Comparison of ENCODE assay signal across 30 cellular contexts in the genomic region with DNA sequence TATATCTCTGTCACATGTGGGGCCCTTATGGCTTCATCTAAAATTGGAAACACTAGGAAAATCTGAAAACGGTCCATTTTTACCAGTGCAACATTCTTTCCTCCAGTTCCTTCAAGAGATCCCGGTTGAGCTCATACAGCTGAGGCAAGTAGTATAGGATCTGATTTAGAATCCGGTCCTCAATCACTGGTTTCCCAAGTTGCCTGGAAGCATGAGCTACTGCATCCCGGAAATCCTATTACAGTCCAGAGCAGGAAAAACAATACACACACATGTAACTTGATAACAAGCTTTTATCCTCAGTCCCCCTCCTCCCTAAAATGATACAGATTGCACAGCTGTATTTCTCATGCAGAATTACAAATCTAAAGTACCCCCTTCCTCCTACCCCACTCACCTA.
"Had no signal": no experiment of that assay in that cellular context is flagged by ENCODE, and none has a peak within 500 bp of the region (broad histone marks: within the 10 kb centered on the region; RNA-seq: fewer than 3 reads in every experiment).

No MANE protein-coding gene starts in this region.

- DNase-seq: activated CD4-positive, alpha-beta memory T cell treated with anti-CD3 and anti-CD28 coated beads for 36 hours; activated CD4-positive, alpha-beta T cell treated with anti-CD3 and anti-CD28 coated beads for 36 hours; activated CD4-positive, alpha-beta T cell treated with anti-CD3 and anti-CD28 coated beads, Interleukin-2, amount 10 ng/mL, durations not matched to agents 24 days and 14 days; activated CD4-positive, CD25-positive, alpha-beta regulatory T cell; activated CD4-positive, CD25-positive, alpha-beta regulatory T cell treated with anti-CD3 and anti-CD28 coated beads, Interleukin-2, amount 50 U/mL, for 72 hours; activated CD8-positive, alpha-beta memory T cell treated with anti-CD3 and anti-CD28 coated beads, Interleukin-2, amount 10 ng/mL, durations not matched to agents 7 days and 5 days; activated CD8-positive, alpha-beta memory T cell treated with anti-CD3 and anti-CD28 coated beads, Interleukin-2, amount 50 U/mL, for 4 hours; activated CD8-positive, alpha-beta T cell treated with anti-CD3 and anti-CD28 coated beads, Interleukin-2, amount 10 ng/mL, durations not matched to agents 7 days and 5 days; activated effector memory CD4-positive, alpha-beta T cell treated with anti-CD3 and anti-CD28 coated beads, Interleukin-2, amount 50 U/mL, for 16 hours; activated naive CD4-positive, alpha-beta T cell treated with anti-CD3 and anti-CD28 coated beads for 36 hours; activated naive CD8-positive, alpha-beta T cell treated with anti-CD3 and anti-CD28 coated beads for 36 hours; activated naive CD8-positive, alpha-beta T cell treated with anti-CD3 and anti-CD28 coated beads, Interleukin-2, amount 50 U/mL, for 24 hours; activated T-cell treated with anti-CD3 and anti-CD28 coated beads, Interleukin-2, amount 50 U/mL, for 1 hour; activated T-cell treated with anti-CD3 and anti-CD28 coated beads, Interleukin-2, amount 50 U/mL, for 48 hours; adrenal gland; amygdala; aorta; body of pancreas; caudate nucleus; cortex of kidney; effector CD8-positive, alpha-beta T cell; esophagus squamous epithelium; foreskin melanocyte; heart right ventricle; T-helper 2 cell had no signal

- H3K4me1 Mint-ChIP-seq: activated CD4-positive, alpha-beta T cell treated with anti-CD3 and anti-CD28 coated beads for 36 hours; activated CD4-positive, alpha-beta T cell treated with anti-CD3 and anti-CD28 coated beads, Interleukin-2, amount 10 ng/mL, durations not matched to agents 24 days and 14 days; activated CD8-positive, alpha-beta memory T cell treated with anti-CD3 and anti-CD28 coated beads, Interleukin-2, amount 10 ng/mL, durations not matched to agents 7 days and 5 days; activated naive CD4-positive, alpha-beta T cell treated with anti-CD3 and anti-CD28 coated beads, Interleukin-2, amount 50 U/mL, for 24 hours; activated naive CD8-positive, alpha-beta T cell treated with anti-CD3 and anti-CD28 coated beads for 36 hours; activated naive CD8-positive, alpha-beta T cell treated with anti-CD3 and anti-CD28 coated beads, Interleukin-2, amount 50 U/mL, for 24 hours had no signal

- H3K27me3 ChIP-seq: adrenal gland, body of pancreas, esophagus squamous epithelium, gastroesophageal sphincter, heart right ventricle had no signal

- H3K9me3 Mint-ChIP-seq: activated CD4-positive, alpha-beta memory T cell treated with anti-CD3 and anti-CD28 coated beads for 36 hours; activated CD4-positive, alpha-beta T cell treated with anti-CD3 and anti-CD28 coated beads, Interleukin-2, amount 10 ng/mL, durations not matched to agents 24 days and 14 days; activated naive CD4-positive, alpha-beta T cell treated with anti-CD3 and anti-CD28 coated beads for 36 hours; activated naive CD4-positive, alpha-beta T cell treated with anti-CD3 and anti-CD28 coated beads, Interleukin-2, amount 50 U/mL, for 24 hours; activated naive CD8-positive, alpha-beta T cell treated with anti-CD3 and anti-CD28 coated beads for 36 hours; activated naive CD8-positive, alpha-beta T cell treated with anti-CD3 and anti-CD28 coated beads, Interleukin-2, amount 50 U/mL, for 24 hours; activated T-helper 1 cell treated with anti-CD3 and anti-CD28 coated beads, Interleukin-12 subunit alpha, Interleukin-12 subunit beta, Interleukin-2, Interleukin-4 antibody, amounts not matched to agents 30 ng/mL and 10 ng/mL and 1 ng/mL, durations not matched to agents 14 hours and 24 hours and 36 hours; activated T-helper 2 cell treated with anti-CD3 and anti-CD28 coated beads, Interferon-gamma antibody, Interleukin-2, Interleukin-4, amounts not matched to agents 10 μg/mL and 5 μg/mL and 100 μg/mL, durations not matched to agents 14 hours and 24 hours and 36 hours had no signal

- H3K4me3 Mint-ChIP-seq: activated CD4-positive, alpha-beta memory T cell treated with anti-CD3 and anti-CD28 coated beads for 36 hours; activated CD4-positive, alpha-beta T cell treated with anti-CD3 and anti-CD28 coated beads for 36 hours; activated CD4-positive, alpha-beta T cell treated with anti-CD3 and anti-CD28 coated beads, Interleukin-2, amount 10 ng/mL, durations not matched to agents 24 days and 14 days; activated CD8-positive, alpha-beta memory T cell treated with anti-CD3 and anti-CD28 coated beads, Interleukin-2, amount 10 ng/mL, durations not matched to agents 7 days and 5 days; activated CD8-positive, alpha-beta T cell treated with anti-CD3 and anti-CD28 coated beads, Interleukin-2, amount 10 ng/mL, durations not matched to agents 7 days and 5 days; activated naive CD4-positive, alpha-beta T cell treated with anti-CD3 and anti-CD28 coated beads for 36 hours; activated naive CD4-positive, alpha-beta T cell treated with anti-CD3 and anti-CD28 coated beads, Interleukin-2, amount 50 U/mL, for 24 hours; activated naive CD8-positive, alpha-beta T cell treated with anti-CD3 and anti-CD28 coated beads for 36 hours; activated naive CD8-positive, alpha-beta T cell treated with anti-CD3 and anti-CD28 coated beads, Interleukin-2, amount 50 U/mL, for 24 hours; activated T-helper 1 cell treated with anti-CD3 and anti-CD28 coated beads, Interleukin-12 subunit alpha, Interleukin-12 subunit beta, Interleukin-2, Interleukin-4 antibody, amounts not matched to agents 30 ng/mL and 10 ng/mL and 1 ng/mL, durations not matched to agents 14 hours and 24 hours and 36 hours had no signal

- H3K27me3 Mint-ChIP-seq: activated CD4-positive, alpha-beta memory T cell treated with anti-CD3 and anti-CD28 coated beads for 36 hours; activated CD4-positive, alpha-beta T cell treated with anti-CD3 and anti-CD28 coated beads for 36 hours; activated CD4-positive, alpha-beta T cell treated with anti-CD3 and anti-CD28 coated beads, Interleukin-2, amount 10 ng/mL, durations not matched to agents 24 days and 14 days; activated CD8-positive, alpha-beta memory T cell treated with anti-CD3 and anti-CD28 coated beads, Interleukin-2, amount 10 ng/mL, durations not matched to agents 7 days and 5 days; activated naive CD8-positive, alpha-beta T cell treated with anti-CD3 and anti-CD28 coated beads for 36 hours; activated naive CD8-positive, alpha-beta T cell treated with anti-CD3 and anti-CD28 coated beads, Interleukin-2, amount 50 U/mL, for 24 hours had no signal

- H3K27ac Mint-ChIP-seq: activated CD4-positive, alpha-beta memory T cell treated with anti-CD3 and anti-CD28 coated beads for 36 hours; activated CD4-positive, alpha-beta T cell treated with anti-CD3 and anti-CD28 coated beads for 36 hours; activated CD4-positive, alpha-beta T cell treated with anti-CD3 and anti-CD28 coated beads, Interleukin-2, amount 10 ng/mL, durations not matched to agents 24 days and 14 days; activated CD8-positive, alpha-beta memory T cell treated with anti-CD3 and anti-CD28 coated beads, Interleukin-2, amount 10 ng/mL, durations not matched to agents 7 days and 5 days; activated CD8-positive, alpha-beta T cell treated with anti-CD3 and anti-CD28 coated beads, Interleukin-2, amount 10 ng/mL, durations not matched to agents 7 days and 5 days; activated naive CD4-positive, alpha-beta T cell treated with anti-CD3 and anti-CD28 coated beads for 36 hours; activated naive CD4-positive, alpha-beta T cell treated with anti-CD3 and anti-CD28 coated beads, Interleukin-2, amount 50 U/mL, for 24 hours; activated naive CD8-positive, alpha-beta T cell treated with anti-CD3 and anti-CD28 coated beads for 36 hours; activated naive CD8-positive, alpha-beta T cell treated with anti-CD3 and anti-CD28 coated beads, Interleukin-2, amount 50 U/mL, for 24 hours; activated T-helper 1 cell treated with anti-CD3 and anti-CD28 coated beads, Interleukin-12 subunit alpha, Interleukin-12 subunit beta, Interleukin-2, Interleukin-4 antibody, amounts not matched to agents 30 ng/mL and 10 ng/mL and 1 ng/mL, durations not matched to agents 14 hours and 24 hours and 36 hours; activated T-helper 2 cell treated with anti-CD3 and anti-CD28 coated beads, Interferon-gamma antibody, Interleukin-2, Interleukin-4, amounts not matched to agents 10 μg/mL and 5 μg/mL and 100 μg/mL, durations not matched to agents 14 hours and 24 hours and 36 hours had no signal

- H3K27ac ChIP-seq: adrenal gland, body of pancreas, epithelial cell of prostate, esophagus squamous epithelium, gastroesophageal sphincter, heart right ventricle had no signal

- H3K4me1 ChIP-seq: adrenal gland, body of pancreas had no signal

- H3K4me3 ChIP-seq: adrenal gland, body of pancreas, esophagus squamous epithelium, gastroesophageal sphincter, heart right ventricle had no signal

- H3K36me3 Mint-ChIP-seq: activated CD4-positive, alpha-beta memory T cell treated with anti-CD3 and anti-CD28 coated beads for 36 hours; activated CD8-positive, alpha-beta memory T cell treated with anti-CD3 and anti-CD28 coated beads, Interleukin-2, amount 10 ng/mL, durations not matched to agents 7 days and 5 days; activated naive CD8-positive, alpha-beta T cell treated with anti-CD3 and anti-CD28 coated beads for 36 hours had no signal

- ATAC-seq: activated CD4-positive, alpha-beta T cell treated with anti-CD3 and anti-CD28 coated beads for 36 hours; activated CD8-positive, alpha-beta memory T cell treated with anti-CD3 and anti-CD28 coated beads, Interleukin-2, amount 10 ng/mL, durations not matched to agents 7 days and 5 days; activated CD8-positive, alpha-beta T cell treated with anti-CD3 and anti-CD28 coated beads, Interleukin-2, amount 10 ng/mL, durations not matched to agents 7 days and 5 days; activated naive CD8-positive, alpha-beta T cell treated with anti-CD3 and anti-CD28 coated beads, Interleukin-2, amount 50 U/mL, for 24 hours; body of pancreas; gastroesophageal sphincter had no signal
